In genomic region chr14:99626041-99626648, GRCh38 we compare ENCODE assay signal across 22 cellular contexts. TPM values are rescaled to one million over a fixed set of nuclear protein-coding genes. Genes with fewer than 3 reads are reported as not detected.
"Had no signal": no experiment of that assay in that cellular context is flagged by ENCODE, and none has a peak within 500 bp of the region (broad histone marks: within the 10 kb centered on the region; RNA-seq: fewer than 3 reads in every experiment).

No MANE protein-coding gene starts in this region.

- DNase-seq: activated CD4-positive, alpha-beta T cell treated with anti-CD3 and anti-CD28 coated beads, Interleukin-2, amount 10 ng/mL, durations not matched to agents 24 days and 14 days; activated CD8-positive, alpha-beta memory T cell treated with anti-CD3 and anti-CD28 coated beads, Interleukin-2, amount 10 ng/mL, durations not matched to agents 7 days and 5 days; activated CD8-positive, alpha-beta T cell treated with anti-CD3 and anti-CD28 coated beads for 36 hours; activated gamma-delta T cell; activated T-cell treated with anti-CD3 and anti-CD28 coated beads for 4 hours; cerebellar nuclear complex; left ventricle myocardium superior; small intestine; stimulated activated naive CD4-positive, alpha-beta T cell; testis; trophoblast cell; uterus had no signal

- H3K27ac ChIP-seq: ascending aorta, coronary artery, epithelial cell of prostate, testis, uterus, VCaP had no signal

- H3K4me3 ChIP-seq: ascending aorta, coronary artery, testis, uterus had no signal

- H3K36me3 ChIP-seq: ascending aorta, uterus had no signal

- H3K9me3 ChIP-seq: ascending aorta, testis, uterus had no signal

- H3K4me1 ChIP-seq: ascending aorta, testis, uterus had no signal

- ATAC-seq: activated CD4-positive, CD25-positive, alpha-beta regulatory T cell treated with anti-CD3 and anti-CD28 coated beads, Interleukin-2, amount 50 U/mL, for 24 hours; activated CD8-positive, alpha-beta memory T cell treated with anti-CD3 and anti-CD28 coated beads, Interleukin-2, amount 10 ng/mL, durations not matched to agents 7 days and 5 days; activated CD8-positive, alpha-beta T cell treated with anti-CD3 and anti-CD28 coated beads for 36 hours; activated naive CD4-positive, alpha-beta T cell treated with anti-CD3 and anti-CD28 coated beads, Interleukin-2, amount 50 U/mL, for 72 hours; left ventricle myocardium superior; natural killer cell treated with Interleukin-12 subunit alpha and Interleukin-12 subunit beta and Interleukin-15 and Interleukin-18, amount 100 ng/mL, for 72 hours; sciatic nerve had no signal

- H3K27me3 ChIP-seq: ascending aorta, testis, uterus had no signal

- FAIRE-seq: small intestine had no signal

RNA-seq across cellular contexts. Expression of gene HHIPL1, which starts 18.8 kb away (rescaled TPM):
- total RNA-seq: activated CD4-positive, alpha-beta T cell treated with anti-CD3 and anti-CD28 coated beads, Interleukin-2, amount 10 ng/mL, durations not matched to agents 24 days and 14 days; natural killer cell treated with Interleukin-12 subunit alpha and Interleukin-12 subunit beta and Interleukin-15 and Interleukin-18, amount 100 ng/mL, for 72 hours; T-helper 2 cell treated with Interferon-gamma antibody and Interleukin-4, amounts not matched to agents 100 ng/mL and 5 ng/mL, for 36 hours had no signal

RNA-seq across cellular contexts. Expression of gene CYP46A1, which starts 58.0 kb away (rescaled TPM):
- total RNA-seq: ascending aorta, bronchial epithelial cell had no signal
